Comparison of ENCODE assay signal across 15 cellular contexts in genomic region chr4:89222171-89222570, GRCh38.
DNase-seq lines count a peak whose midpoint lies in the region; ATAC-seq, FAIRE-seq and TF ChIP-seq lines count a peak whose summit lies in the region.
"Had no signal": no experiment of that assay in that cellular context is flagged by ENCODE, and none has a peak within 500 bp of the region (broad histone marks: within the 10 kb centered on the region; RNA-seq: fewer than 3 reads in every experiment).

No MANE protein-coding gene starts in this region.

- TF ChIP-seq CTCF in GM06990 (IDR thresholded peaks at IDR 0.05; ENCODE audit: insufficient read depth, low read length, poor library complexity, severe bottlenecking) (no peak), D721Med (IDR thresholded peaks at IDR 0.05; ENCODE audit: insufficient read depth, missing control alignments) (no peak)

- H3K4me3 ChIP-seq in GM06990 (replicated peaks; ENCODE audit: low read depth, low read length), result no peak overlapping the region
- H3K4me3 ChIP-seq: gastrocnemius medialis had no signal

- no peaks in the 10 kb centered on the region for H3K36me3 ChIP-seq in GM06990 (ENCODE audit: control insufficient read depth, insufficient read depth, low read length)
- H3K36me3 ChIP-seq: gastrocnemius medialis had no signal

- H3K4me3 Mint-ChIP-seq in effector memory CD8-positive, alpha-beta T cell, result no peak overlapping the region
- H3K4me3 Mint-ChIP-seq: CD8-positive, alpha-beta T cell; neural crest cell had no signal

- H3K4me1 Mint-ChIP-seq in effector memory CD8-positive, alpha-beta T cell (ENCODE audit: low read depth in 2 of 2), result peaks cover 3 to 6% of the 10 kb centered on the region in 2 donors

- peak; percentile 66 for ATAC-seq in GM18907 (IDR thresholded peaks at IDR 0.05; ENCODE audit: unreplicated experiment)
- peak; percentile 52 for ATAC-seq in effector memory CD8-positive, alpha-beta T cell (replicated peaks)
- ATAC-seq in HG03280 (IDR thresholded peaks at IDR 0.05; ENCODE audit: unreplicated experiment), result no peak
- no peak for ATAC-seq in HG03521 (IDR thresholded peaks at IDR 0.05; ENCODE audit: unreplicated experiment)
- ATAC-seq: CD8-positive, alpha-beta T cell; gastrocnemius medialis had no signal

- H3K27me3 ChIP-seq in GM06990 (replicated peaks; ENCODE audit: control insufficient read depth, insufficient read depth, low read length), result no peaks in the 10 kb centered on the region
- H3K27me3 ChIP-seq: gastrocnemius medialis had no signal

- FAIRE-seq in D721Med (lab: Jason Lieb, UNC), result no peak

- no peaks in the 10 kb centered on the region for H3K9me3 Mint-ChIP-seq in effector memory CD8-positive, alpha-beta T cell
- H3K9me3 Mint-ChIP-seq: CD8-positive, alpha-beta T cell; neural crest cell had no signal

- peaks cover 0 to 18% of the 10 kb centered on the region in 2 donors for H3K27me3 Mint-ChIP-seq in effector memory CD8-positive, alpha-beta T cell

- no peaks in the 10 kb centered on the region for H3K36me3 Mint-ChIP-seq in effector memory CD8-positive, alpha-beta T cell (ENCODE audit: insufficient read depth)
- H3K36me3 Mint-ChIP-seq: CD8-positive, alpha-beta T cell had no signal

- peak; percentile 12 for DNase-seq in GM06990 (ENCODE audit: extremely low read depth, insufficient read length)
- peak; percentile 32 for DNase-seq in M059J (ENCODE audit: low read depth)
- DNase-seq in effector memory CD8-positive, alpha-beta T cell, result no peak
- no peak for DNase-seq in D721Med (ENCODE audit: insufficient read length, low spot score)
- DNase-seq in AML-193 (lab: John Stamatoyannopoulos, UW), result no peak
- DNase-seq: activated gamma-delta T cell treated with Interleukin-2 at 50 U/mL for 16 hours; CD8-positive, alpha-beta T cell; gastrocnemius medialis; kidney glomerular epithelial cell; NCI-H2227 treated with DMSO at 0.1 percent for 48 hours; SHP77 treated with DMSO at 0.1 percent for 48 hours had no signal

- no peak overlapping the region for H3K27ac Mint-ChIP-seq in effector memory CD8-positive, alpha-beta T cell
- H3K27ac Mint-ChIP-seq: CD8-positive, alpha-beta T cell had no signal

Comparison
In these comparisons a context has a peak if more than half of its experiments do, and no peak if none do; other contexts are left out.
1. DNase-seq: peak in GM06990 (single experiment) and M059J (single experiment); none in effector memory CD8-positive, alpha-beta T cell (0 of 3), D721Med (single experiment) and AML-193 (0 of 2).
2. ATAC-seq: peak in GM18907 (single experiment) and effector memory CD8-positive, alpha-beta T cell (single experiment); none in HG03280 (single experiment) and HG03521 (single experiment).